ENCODE assay signal across 14 cellular contexts in genomic region chr22:38236786-38237185, GRCh38. TPM values are rescaled to one million over a fixed set of nuclear protein-coding genes. Genes with fewer than 3 reads are reported as not detected.
DNase-seq lines count a peak whose midpoint lies in the region; ATAC-seq and TF ChIP-seq lines count a peak whose summit lies in the region.
"Had no signal": no experiment of that assay in that cellular context is flagged by ENCODE, and none has a peak within 500 bp of the region (broad histone marks: within the 10 kb centered on the region; RNA-seq: fewer than 3 reads in every experiment).

No MANE protein-coding gene starts in this region.

- peaks cover 7% of the 10 kb centered on the region for H3K27me3 Mint-ChIP-seq in GM23338 (ENCODE audit: insufficient read depth, low read depth, poor library complexity)
- no peaks in the 10 kb centered on the region for H3K27me3 Mint-ChIP-seq in stimulated activated naive B cell treated with anti-CD40 and anti-IgM and Interleukin-4, amounts not matched to agents 10 μg/mL and 1 μg/mL and 100 μg/mL, for 72 hours
- H3K27me3 Mint-ChIP-seq in endothelial cell (ENCODE audit: unreplicated experiment): peaks cover 7% of the 10 kb centered on the region
- H3K27me3 Mint-ChIP-seq: T-helper 17 cell had no signal

- H3K4me1 ChIP-seq in GM23338 (ENCODE audit: insufficient read depth) (0 out of 2 replicates have a peak, but pooled peaks cover under 1% of the 10 kb centered on the region), adipocyte (ENCODE audit: control insufficient read depth, insufficient read depth, low read length) (peaks cover 86% of the 10 kb centered on the region), suprapubic skin (peaks cover 58% of the 10 kb centered on the region), SK-N-SH (ENCODE audit: control insufficient read depth in 1 of 2, insufficient read depth in 2 of 2, low read depth in 1 of 2, low read length in 1 of 2) (peaks cover 8 to 24% of the 10 kb centered on the region in 2 experiments; a peak in 2 of 4 replicates)

- H3K9ac ChIP-seq in adipocyte (ENCODE audit: low read length) (peak overlapping the region; percentile 61), SK-N-SH (no peak overlapping the region)

- H3K9me2 ChIP-seq in GM23338 (ENCODE audit: insufficient read depth) (no peaks in the 10 kb centered on the region), SK-N-SH (no peaks in the 10 kb centered on the region)

- TF ChIP-seq CTCF in GM23338 (conservative IDR thresholded peaks at IDR 0.05; ENCODE audit: low read depth in 2 of 2) (no peak), suprapubic skin (IDR thresholded peaks at IDR 0.05) (no peak), WERI-Rb-1 (IDR thresholded peaks at IDR 0.05; ENCODE audit: low read depth, low read length) (no peak), SK-N-SH (IDR thresholded peaks at IDR 0.05) (no peak), endothelial cell (IDR thresholded peaks at IDR 0.05; ENCODE audit: unreplicated experiment) (no peak)

- WGBS in suprapubic skin: 49% methylated on average over 8 of the region's 8 CpGs
- 100% methylated on average over 5 of the region's 8 CpGs for WGBS in SK-N-SH (ENCODE audit: low lambda C conversion rate)

- H4K20me1 ChIP-seq in GM23338 (replicated peaks; ENCODE audit: insufficient read depth) (peaks cover 8% of the 10 kb centered on the region), SK-N-SH (ENCODE audit: insufficient read depth) (no peaks in the 10 kb centered on the region)

- H3K4me1 Mint-ChIP-seq in GM23338 (peaks cover 28% of the 10 kb centered on the region), endothelial cell (ENCODE audit: unreplicated experiment) (peaks cover 9% of the 10 kb centered on the region)
- no peaks in the 10 kb centered on the region for H3K4me1 Mint-ChIP-seq in stimulated activated naive B cell treated with anti-CD40 and anti-IgM and Interleukin-4, amounts not matched to agents 10 μg/mL and 1 μg/mL and 100 μg/mL, for 72 hours

- H3K79me2 ChIP-seq in GM23338 (replicated peaks; ENCODE audit: insufficient read depth): no peaks in the 10 kb centered on the region
- peaks cover 9% of the 10 kb centered on the region for H3K79me2 ChIP-seq in SK-N-SH (ENCODE audit: insufficient read depth)

- no peak overlapping the region for H3K4me3 ChIP-seq in GM23338
- no peak overlapping the region for H3K4me3 ChIP-seq in adipocyte (ENCODE audit: low read length)
- H3K4me3 ChIP-seq in suprapubic skin: no peak overlapping the region
- no peak overlapping the region for H3K4me3 ChIP-seq in WERI-Rb-1 (ENCODE audit: low read depth, low read length)
- no peak overlapping the region for H3K4me3 ChIP-seq in SK-N-SH (ENCODE audit: low read depth in 2 of 2, low read length in 1 of 2)
- H3K4me3 ChIP-seq: heart left ventricle had no signal

- POLR2A ChIA-PET in SK-N-SH (lab: Yijun Ruan, JAX): no interaction called here

- peaks cover 5% of the 10 kb centered on the region; the same call in 1 of the 2 replicates for H3K36me3 ChIP-seq in GM23338 (ENCODE audit: insufficient read depth)
- H3K36me3 ChIP-seq in adipocyte (ENCODE audit: control insufficient read depth, insufficient read depth, low read length, severe bottlenecking): peaks cover 26% of the 10 kb centered on the region
- H3K36me3 ChIP-seq in suprapubic skin: peaks cover 27% of the 10 kb centered on the region
- H3K36me3 ChIP-seq in WERI-Rb-1: peaks cover 6% of the 10 kb centered on the region; the same call in 1 of the 2 replicates
- no peaks in the 10 kb centered on the region for H3K36me3 ChIP-seq in SK-N-SH (replicated peaks in 1 of 2; ENCODE audit: control insufficient read depth in 1 of 2, insufficient read depth in 2 of 2, low read length in 1 of 2)

- DNase-seq in GM23338 (ENCODE audit: low spot score): no peak
- no peak for DNase-seq in adipocyte (ENCODE audit: low read depth)
- no peak for DNase-seq in left lobe of liver (ENCODE audit: low spot score)
- peak in 1 of 2 donors; percentile 65 for DNase-seq in suprapubic skin (ENCODE audit: low spot score in 2 of 2)
- no peak for DNase-seq in WERI-Rb-1
- DNase-seq in stimulated activated naive B cell treated with anti-CD40 and anti-IgM and Interleukin-4, amounts not matched to agents 10 μg/mL and 1 μg/mL and 100 μg/mL, for 72 hours: no peak
- no peak for DNase-seq in SK-N-SH
- DNase-seq in endothelial cell (ENCODE audit: low spot score): no peak
- DNase-seq: activated CD4-positive, alpha-beta T cell treated with anti-CD3 and anti-CD28 coated beads for 1 hour; activated effector memory CD4-positive, alpha-beta T cell treated with anti-CD3 and anti-CD28 coated beads, Interleukin-2, amount 50 U/mL, for 16 hours; cortex of kidney; NCI-H1417; T-helper 17 cell had no signal

- TF ChIP-seq RAD21 in SK-N-SH (IDR thresholded peaks at IDR 0.05; ENCODE audit: low read length): no peak

- peak overlapping the region; percentile 29 for H3K27ac Mint-ChIP-seq in GM23338
- H3K27ac Mint-ChIP-seq in stimulated activated naive B cell treated with anti-CD40 and anti-IgM and Interleukin-4, amounts not matched to agents 10 μg/mL and 1 μg/mL and 100 μg/mL, for 72 hours: no peak overlapping the region
- no peak overlapping the region for H3K27ac Mint-ChIP-seq in endothelial cell (ENCODE audit: unreplicated experiment)
- H3K27ac Mint-ChIP-seq: T-helper 17 cell had no signal

- H3K27ac ChIP-seq in GM23338 (ENCODE audit: low read depth): no peak overlapping the region
- H3K27ac ChIP-seq in suprapubic skin: peak overlapping the region; percentile 18
- H3K27ac ChIP-seq in WERI-Rb-1: no peak overlapping the region
- no peak overlapping the region for H3K27ac ChIP-seq in SK-N-SH (ENCODE audit: low read depth in 2 of 2, low read length in 1 of 2)

- H2AFZ ChIP-seq in GM23338 (no peak overlapping the region), SK-N-SH (ENCODE audit: low read depth) (no peak overlapping the region)

- H3K4me3 Mint-ChIP-seq in GM23338 (no peak overlapping the region), endothelial cell (ENCODE audit: unreplicated experiment) (no peak overlapping the region)
- no peak overlapping the region for H3K4me3 Mint-ChIP-seq in stimulated activated naive B cell treated with anti-CD40 and anti-IgM and Interleukin-4, amounts not matched to agents 10 μg/mL and 1 μg/mL and 100 μg/mL, for 72 hours
- H3K4me3 Mint-ChIP-seq: T-helper 17 cell had no signal

- H3K27me3 ChIP-seq in GM23338 (ENCODE audit: insufficient read depth) (no peaks in the 10 kb centered on the region), adipocyte (replicated peaks; ENCODE audit: control insufficient read depth, insufficient read depth, low read length) (no peaks in the 10 kb centered on the region), suprapubic skin (no peaks in the 10 kb centered on the region), WERI-Rb-1 (ENCODE audit: insufficient read depth, low read depth, severe bottlenecking) (no peaks in the 10 kb centered on the region), SK-N-SH (ENCODE audit: insufficient read depth) (no peaks in the 10 kb centered on the region)
- H3K27me3 ChIP-seq: heart left ventricle had no signal

- no peak for TF ChIP-seq EP300 in suprapubic skin (IDR thresholded peaks at IDR 0.05)
- no peak for TF ChIP-seq EP300 in SK-N-SH (IDR thresholded peaks at IDR 0.05; ENCODE audit: borderline replicate concordance in 1 of 2, low read depth in 1 of 2, low read length in 1 of 2)

- no peak for TF ChIP-seq POLR2A in suprapubic skin (IDR thresholded peaks at IDR 0.05)

- no peaks in the 10 kb centered on the region for H3K9me3 ChIP-seq in adipocyte (ENCODE audit: control insufficient read depth, low read length)
- no peaks in the 10 kb centered on the region for H3K9me3 ChIP-seq in suprapubic skin
- no peaks in the 10 kb centered on the region for H3K9me3 ChIP-seq in WERI-Rb-1 (ENCODE audit: severe bottlenecking)
- H3K9me3 ChIP-seq in SK-N-SH: no peaks in the 10 kb centered on the region
- H3K9me3 ChIP-seq: heart left ventricle had no signal

- H3F3A ChIP-seq in GM23338 (replicated peaks; ENCODE audit: low read depth): no peaks in the 10 kb centered on the region
- peaks cover 11% of the 10 kb centered on the region for H3F3A ChIP-seq in SK-N-SH (replicated peaks; ENCODE audit: insufficient read depth)

- no peak for ATAC-seq in GM23338
- ATAC-seq in left lobe of liver: peak; percentile 23
- no peak for ATAC-seq in stimulated activated naive B cell treated with anti-CD40 and anti-IgM and Interleukin-4, amounts not matched to agents 10 μg/mL and 1 μg/mL and 100 μg/mL, for 72 hours (replicated peaks)
- ATAC-seq: heart left ventricle, T-helper 17 cell had no signal

- peaks cover 23% of the 10 kb centered on the region for H3K36me3 Mint-ChIP-seq in GM23338 (ENCODE audit: low read depth)
- peaks cover 32 to 44% of the 10 kb centered on the region in 2 donors for H3K36me3 Mint-ChIP-seq in stimulated activated naive B cell treated with anti-CD40 and anti-IgM and Interleukin-4, amounts not matched to agents 10 μg/mL and 1 μg/mL and 100 μg/mL, for 72 hours
- peaks cover 24% of the 10 kb centered on the region for H3K36me3 Mint-ChIP-seq in endothelial cell (ENCODE audit: low read depth, unreplicated experiment)

- H3K4me2 ChIP-seq in GM23338 (no peak overlapping the region), SK-N-SH (no peak overlapping the region)

- CTCF ChIA-PET in SK-N-SH (lab: Yijun Ruan, JAX): no interaction called here

- H3K9me3 Mint-ChIP-seq in GM23338: no peaks in the 10 kb centered on the region
- no peaks in the 10 kb centered on the region for H3K9me3 Mint-ChIP-seq in stimulated activated naive B cell treated with anti-CD40 and anti-IgM and Interleukin-4, amounts not matched to agents 10 μg/mL and 1 μg/mL and 100 μg/mL, for 72 hours
- H3K9me3 Mint-ChIP-seq in endothelial cell (ENCODE audit: unreplicated experiment): no peaks in the 10 kb centered on the region

RNA-seq across cellular contexts. Expression of gene MAFF, which starts 35.0 kb away (rescaled TPM):
- total RNA-seq in GM23338 (2014; rRNA removed; shearing (Covaris generic)): 7.7 and 8.9 TPM in 2 replicates
- polyA plus RNA-seq in GM23338 (2016; fragmentation: Nextera tagmentation; extraction: Ambion mirVana) (2.2 and 2.3 TPM in 2 replicates), SK-N-SH (2012; rRNA removed) (7.9 and 8.2 TPM in 2 replicates)
- total RNA-seq in left lobe of liver (2.5 TPM), suprapubic skin (10 to 100 TPM; 27.3 to 70.1 (median 52.8) TPM), endothelial cell (ENCODE audit: unreplicated experiment) (3.5 TPM)
- polyA plus RNA-seq in SK-N-SH (2012; cell fraction: cytosol; rRNA removed): 7.0 and 7.4 TPM in 2 replicates
- 9.6 and 10.1 TPM in 2 replicates for polyA plus RNA-seq in SK-N-SH (2012; cell fraction: nucleus; rRNA removed)

RNA-seq across cellular contexts. Expression of gene TMEM184B, which starts 36.0 kb away (rescaled TPM):
- 76.5 and 95.1 TPM in 2 replicates for total RNA-seq in GM23338 (2014; rRNA removed; shearing (Covaris generic))
- polyA plus RNA-seq in GM23338 (2016; fragmentation: Nextera tagmentation; extraction: Ambion mirVana) (40.7 and 42.2 TPM in 2 replicates), SK-N-SH (2012; rRNA removed) (17.4 and 25.3 TPM in 2 replicates)
- total RNA-seq in left lobe of liver (11.7 TPM), suprapubic skin (10 to 100 TPM; 41.5 to 54.9 (median 46.0) TPM), endothelial cell (ENCODE audit: unreplicated experiment) (59.8 TPM)
- 13.1 and 18.7 TPM in 2 replicates for polyA plus RNA-seq in SK-N-SH (2012; cell fraction: cytosol; rRNA removed)
- polyA plus RNA-seq in SK-N-SH (2012; cell fraction: nucleus; rRNA removed): 42.9 and 45.0 TPM in 2 replicates

RNA-seq across cellular contexts. Expression of gene PLA2G6, which starts 55.2 kb away (rescaled TPM):
- 6.3 and 12.6 TPM in 2 replicates for total RNA-seq in GM23338 (2014; rRNA removed; shearing (Covaris generic))
- polyA plus RNA-seq in GM23338 (2016; fragmentation: Nextera tagmentation; extraction: Ambion mirVana) (4.5 and 5.8 TPM in 2 replicates), SK-N-SH (2012; rRNA removed) (10.5 and 14.5 TPM in 2 replicates)
- total RNA-seq in left lobe of liver (32.1 TPM), suprapubic skin (100 to 1,000 TPM in 1 of 4 donors, 10 to 100 TPM in 3; 49.7 to 178 (median 92.9) TPM), endothelial cell (ENCODE audit: unreplicated experiment) (22.5 TPM)
- 1.7 and 2.8 TPM in 2 replicates for polyA plus RNA-seq in SK-N-SH (2012; cell fraction: cytosol; rRNA removed)
- 89.3 and 95.1 TPM in 2 replicates for polyA plus RNA-seq in SK-N-SH (2012; cell fraction: nucleus; rRNA removed)
